Comparison of ENCODE assay signal across 1 cellular context in the genomic region with DNA sequence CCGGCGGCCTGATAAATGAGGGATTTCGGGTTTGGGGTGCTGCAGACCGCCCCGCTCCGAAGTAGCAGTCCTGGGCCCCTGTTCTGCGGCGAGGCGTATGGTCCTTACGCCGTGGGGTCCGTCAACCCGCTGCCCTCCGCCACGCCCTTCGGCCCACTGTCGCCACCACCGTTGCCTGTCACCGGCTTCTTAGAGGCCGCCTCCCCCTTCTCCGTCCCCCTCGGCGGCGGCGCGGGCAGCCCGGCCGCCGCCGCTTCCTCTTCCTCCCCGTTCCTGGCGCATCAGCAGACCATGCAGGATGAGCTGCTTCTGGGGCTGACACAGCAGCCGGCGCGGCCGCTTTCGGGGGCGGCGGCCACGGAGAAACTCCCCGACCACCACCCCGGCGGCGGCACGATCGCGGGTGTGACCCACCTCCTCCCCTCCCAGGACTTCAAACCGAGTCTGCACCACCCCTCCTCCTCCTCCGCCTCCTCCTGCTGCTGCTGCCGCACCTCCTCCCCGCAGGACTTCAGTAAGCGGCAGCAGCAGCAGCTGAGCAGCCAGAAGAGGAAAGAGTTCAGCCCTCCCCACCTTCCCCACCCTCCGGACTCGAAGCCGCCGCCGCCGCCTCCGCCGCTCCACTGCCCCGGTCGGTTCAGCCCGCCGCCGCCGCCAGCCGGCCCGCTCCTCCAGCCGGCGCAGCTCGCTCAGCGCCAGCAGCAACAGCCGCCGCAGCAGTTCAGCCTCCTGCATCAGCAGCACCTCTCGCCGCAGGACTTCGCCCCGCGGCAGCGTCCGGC.
TF ChIP-seq lines count a peak whose summit lies in the region.

No MANE protein-coding gene starts in this region.

TF ChIP-seq in GM12878, 131 proteins besides CTCF, POLR2A, EP300 and RAD21 (continued from another document):
- TF ChIP-seq, protein P1, sequence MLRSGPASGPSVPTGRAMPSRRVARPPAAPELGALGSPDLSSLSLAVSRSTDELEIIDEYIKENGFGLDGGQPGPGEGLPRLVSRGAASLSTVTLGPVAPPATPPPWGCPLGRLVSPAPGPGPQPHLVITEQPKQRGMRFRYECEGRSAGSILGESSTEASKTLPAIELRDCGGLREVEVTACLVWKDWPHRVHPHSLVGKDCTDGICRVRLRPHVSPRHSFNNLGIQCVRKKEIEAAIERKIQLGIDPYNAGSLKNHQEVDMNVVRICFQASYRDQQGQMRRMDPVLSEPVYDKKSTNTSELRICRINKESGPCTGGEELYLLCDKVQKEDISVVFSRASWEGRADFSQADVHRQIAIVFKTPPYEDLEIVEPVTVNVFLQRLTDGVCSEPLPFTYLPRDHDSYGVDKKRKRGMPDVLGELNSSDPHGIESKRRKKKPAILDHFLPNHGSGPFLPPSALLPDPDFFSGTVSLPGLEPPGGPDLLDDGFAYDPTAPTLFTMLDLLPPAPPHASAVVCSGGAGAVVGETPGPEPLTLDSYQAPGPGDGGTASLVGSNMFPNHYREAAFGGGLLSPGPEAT (IDR thresholded peaks at IDR 0.05; ENCODE audit: low read depth): peak; percentile 45; the same call in 1 of the 2 replicates
- TF ChIP-seq SUZ12 (IDR thresholded peaks at IDR 0.05; ENCODE audit: unreplicated experiment) (no peak), LARP7 (IDR thresholded peaks at IDR 0.05) (peak; percentile 44; the same call in 1 of the 2 replicates), HDGF (IDR thresholded peaks at IDR 0.05) (no peak), CHD2 (IDR thresholded peaks at IDR 0.05; ENCODE audit: borderline replicate concordance, low read depth, low read length) (peak; percentile 66), NFXL1 (IDR thresholded peaks at IDR 0.05; ENCODE audit: borderline replicate concordance) (no peak), MYC (IDR thresholded peaks at IDR 0.05; ENCODE audit: insufficient read depth, insufficient read length, insufficient replicate concordance, low read length, severe bottlenecking) (no peak), SMAD1 (IDR thresholded peaks at IDR 0.05; ENCODE audit: low read depth, partially characterized antibody) (peak; percentile 59), FOS (IDR thresholded peaks at IDR 0.05; ENCODE audit: borderline replicate concordance, extremely low read depth, insufficient read length) (no peak), EGR1 (IDR thresholded peaks at IDR 0.05; ENCODE audit: borderline replicate concordance in 1 of 2, low read depth in 2 of 2, low read length in 2 of 2) (peak in 1 of 2 experiments; percentile 30; a peak in 1 of 3 replicates), CBX3 (IDR thresholded peaks at IDR 0.05; ENCODE audit: borderline replicate concordance, low read depth) (no peak), NBN (IDR thresholded peaks at IDR 0.05) (peak; percentile 83), MXI1 (IDR thresholded peaks at IDR 0.05; ENCODE audit: low read depth, low read length) (0 out of 2 replicates have a peak, but pooled peaks have one; percentile 4), ZNF622 (IDR thresholded peaks at IDR 0.05) (no peak), MTA3 (IDR thresholded peaks at IDR 0.05; ENCODE audit: borderline replicate concordance, low read length) (no peak), IKZF1 (conservative IDR thresholded peaks at IDR 0.05) (0 out of 2 replicates have a peak, but pooled peaks have one; percentile 46), ZNF207 (IDR thresholded peaks at IDR 0.05; ENCODE audit: borderline replicate concordance) (0 out of 2 replicates have a peak, but pooled peaks have one; percentile 22), POLR2AphosphoS5 (IDR thresholded peaks at IDR 0.05; ENCODE audit: low read length) (peak; percentile 61), CBFB (IDR thresholded peaks at IDR 0.05; ENCODE audit: low read depth) (peak; percentile 5; the same call in 1 of the 2 replicates), EZH2 (IDR thresholded peaks at IDR 0.05; ENCODE audit: borderline replicate concordance, control insufficient read depth, low read depth, low read length) (no peak), TAF1 (IDR thresholded peaks at IDR 0.05; ENCODE audit: borderline replicate concordance, low read depth, low read length) (0 out of 2 replicates have a peak, but pooled peaks have one; percentile 25), POLR2AphosphoS2 (IDR thresholded peaks at IDR 0.05; ENCODE audit: low read depth, low read length) (peak; percentile 15; the same call in 1 of the 2 replicates), RBBP5 (conservative IDR thresholded peaks at IDR 0.05) (no peak), SMAD5 (IDR thresholded peaks at IDR 0.05; ENCODE audit: low read depth) (no peak), DPF2 (IDR thresholded peaks at IDR 0.05) (peak; percentile 45; the same call in 1 of the 2 replicates), RUNX3 (IDR thresholded peaks at IDR 0.05; ENCODE audit: low read length) (peak; percentile 2; the same call in 1 of the 2 replicates), SPI1 (IDR thresholded peaks at IDR 0.05; ENCODE audit: borderline replicate concordance, insufficient read depth, low read depth, low read length) (peak; percentile 59; the same call in 1 of the 2 replicates)
- TF ChIP-seq, protein P2, sequence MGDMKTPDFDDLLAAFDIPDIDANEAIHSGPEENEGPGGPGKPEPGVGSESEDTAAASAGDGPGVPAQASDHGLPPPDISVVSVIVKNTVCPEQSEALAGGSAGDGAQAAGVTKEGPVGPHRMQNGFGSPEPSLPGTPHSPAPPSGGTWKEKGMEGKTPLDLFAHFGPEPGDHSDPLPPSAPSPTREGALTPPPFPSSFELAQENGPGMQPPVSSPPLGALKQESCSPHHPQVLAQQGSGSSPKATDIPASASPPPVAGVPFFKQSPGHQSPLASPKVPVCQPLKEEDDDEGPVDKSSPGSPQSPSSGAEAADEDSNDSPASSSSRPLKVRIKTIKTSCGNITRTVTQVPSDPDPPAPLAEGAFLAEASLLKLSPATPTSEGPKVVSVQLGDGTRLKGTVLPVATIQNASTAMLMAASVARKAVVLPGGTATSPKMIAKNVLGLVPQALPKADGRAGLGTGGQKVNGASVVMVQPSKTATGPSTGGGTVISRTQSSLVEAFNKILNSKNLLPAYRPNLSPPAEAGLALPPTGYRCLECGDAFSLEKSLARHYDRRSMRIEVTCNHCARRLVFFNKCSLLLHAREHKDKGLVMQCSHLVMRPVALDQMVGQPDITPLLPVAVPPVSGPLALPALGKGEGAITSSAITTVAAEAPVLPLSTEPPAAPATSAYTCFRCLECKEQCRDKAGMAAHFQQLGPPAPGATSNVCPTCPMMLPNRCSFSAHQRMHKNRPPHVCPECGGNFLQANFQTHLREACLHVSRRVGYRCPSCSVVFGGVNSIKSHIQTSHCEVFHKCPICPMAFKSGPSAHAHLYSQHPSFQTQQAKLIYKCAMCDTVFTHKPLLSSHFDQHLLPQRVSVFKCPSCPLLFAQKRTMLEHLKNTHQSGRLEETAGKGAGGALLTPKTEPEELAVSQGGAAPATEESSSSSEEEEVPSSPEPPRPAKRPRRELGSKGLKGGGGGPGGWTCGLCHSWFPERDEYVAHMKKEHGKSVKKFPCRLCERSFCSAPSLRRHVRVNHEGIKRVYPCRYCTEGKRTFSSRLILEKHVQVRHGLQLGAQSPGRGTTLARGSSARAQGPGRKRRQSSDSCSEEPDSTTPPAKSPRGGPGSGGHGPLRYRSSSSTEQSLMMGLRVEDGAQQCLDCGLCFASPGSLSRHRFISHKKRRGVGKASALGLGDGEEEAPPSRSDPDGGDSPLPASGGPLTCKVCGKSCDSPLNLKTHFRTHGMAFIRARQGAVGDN (IDR thresholded peaks at IDR 0.05): 0 out of 2 replicates have a peak, but pooled peaks have one; percentile 6
- TF ChIP-seq, protein P3, sequence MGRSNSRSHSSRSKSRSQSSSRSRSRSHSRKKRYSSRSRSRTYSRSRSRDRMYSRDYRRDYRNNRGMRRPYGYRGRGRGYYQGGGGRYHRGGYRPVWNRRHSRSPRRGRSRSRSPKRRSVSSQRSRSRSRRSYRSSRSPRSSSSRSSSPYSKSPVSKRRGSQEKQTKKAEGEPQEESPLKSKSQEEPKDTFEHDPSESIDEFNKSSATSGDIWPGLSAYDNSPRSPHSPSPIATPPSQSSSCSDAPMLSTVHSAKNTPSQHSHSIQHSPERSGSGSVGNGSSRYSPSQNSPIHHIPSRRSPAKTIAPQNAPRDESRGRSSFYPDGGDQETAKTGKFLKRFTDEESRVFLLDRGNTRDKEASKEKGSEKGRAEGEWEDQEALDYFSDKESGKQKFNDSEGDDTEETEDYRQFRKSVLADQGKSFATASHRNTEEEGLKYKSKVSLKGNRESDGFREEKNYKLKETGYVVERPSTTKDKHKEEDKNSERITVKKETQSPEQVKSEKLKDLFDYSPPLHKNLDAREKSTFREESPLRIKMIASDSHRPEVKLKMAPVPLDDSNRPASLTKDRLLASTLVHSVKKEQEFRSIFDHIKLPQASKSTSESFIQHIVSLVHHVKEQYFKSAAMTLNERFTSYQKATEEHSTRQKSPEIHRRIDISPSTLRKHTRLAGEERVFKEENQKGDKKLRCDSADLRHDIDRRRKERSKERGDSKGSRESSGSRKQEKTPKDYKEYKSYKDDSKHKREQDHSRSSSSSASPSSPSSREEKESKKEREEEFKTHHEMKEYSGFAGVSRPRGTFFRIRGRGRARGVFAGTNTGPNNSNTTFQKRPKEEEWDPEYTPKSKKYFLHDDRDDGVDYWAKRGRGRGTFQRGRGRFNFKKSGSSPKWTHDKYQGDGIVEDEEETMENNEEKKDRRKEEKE (IDR thresholded peaks at IDR 0.05): no peak
- TF ChIP-seq, protein P4, sequence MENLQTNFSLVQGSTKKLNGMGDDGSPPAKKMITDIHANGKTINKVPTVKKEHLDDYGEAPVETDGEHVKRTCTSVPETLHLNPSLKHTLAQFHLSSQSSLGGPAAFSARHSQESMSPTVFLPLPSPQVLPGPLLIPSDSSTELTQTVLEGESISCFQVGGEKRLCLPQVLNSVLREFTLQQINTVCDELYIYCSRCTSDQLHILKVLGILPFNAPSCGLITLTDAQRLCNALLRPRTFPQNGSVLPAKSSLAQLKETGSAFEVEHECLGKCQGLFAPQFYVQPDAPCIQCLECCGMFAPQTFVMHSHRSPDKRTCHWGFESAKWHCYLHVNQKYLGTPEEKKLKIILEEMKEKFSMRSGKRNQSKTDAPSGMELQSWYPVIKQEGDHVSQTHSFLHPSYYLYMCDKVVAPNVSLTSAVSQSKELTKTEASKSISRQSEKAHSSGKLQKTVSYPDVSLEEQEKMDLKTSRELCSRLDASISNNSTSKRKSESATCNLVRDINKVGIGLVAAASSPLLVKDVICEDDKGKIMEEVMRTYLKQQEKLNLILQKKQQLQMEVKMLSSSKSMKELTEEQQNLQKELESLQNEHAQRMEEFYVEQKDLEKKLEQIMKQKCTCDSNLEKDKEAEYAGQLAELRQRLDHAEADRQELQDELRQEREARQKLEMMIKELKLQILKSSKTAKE (IDR thresholded peaks at IDR 0.05; ENCODE audit: low read depth, poor library complexity, severe bottlenecking): no peak
- TF ChIP-seq, protein P5, sequence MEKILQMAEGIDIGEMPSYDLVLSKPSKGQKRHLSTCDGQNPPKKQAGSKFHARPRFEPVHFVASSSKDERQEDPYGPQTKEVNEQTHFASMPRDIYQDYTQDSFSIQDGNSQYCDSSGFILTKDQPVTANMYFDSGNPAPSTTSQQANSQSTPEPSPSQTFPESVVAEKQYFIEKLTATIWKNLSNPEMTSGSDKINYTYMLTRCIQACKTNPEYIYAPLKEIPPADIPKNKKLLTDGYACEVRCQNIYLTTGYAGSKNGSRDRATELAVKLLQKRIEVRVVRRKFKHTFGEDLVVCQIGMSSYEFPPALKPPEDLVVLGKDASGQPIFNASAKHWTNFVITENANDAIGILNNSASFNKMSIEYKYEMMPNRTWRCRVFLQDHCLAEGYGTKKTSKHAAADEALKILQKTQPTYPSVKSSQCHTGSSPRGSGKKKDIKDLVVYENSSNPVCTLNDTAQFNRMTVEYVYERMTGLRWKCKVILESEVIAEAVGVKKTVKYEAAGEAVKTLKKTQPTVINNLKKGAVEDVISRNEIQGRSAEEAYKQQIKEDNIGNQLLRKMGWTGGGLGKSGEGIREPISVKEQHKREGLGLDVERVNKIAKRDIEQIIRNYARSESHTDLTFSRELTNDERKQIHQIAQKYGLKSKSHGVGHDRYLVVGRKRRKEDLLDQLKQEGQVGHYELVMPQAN (conservative IDR thresholded peaks at IDR 0.05): 0 out of 2 replicates have a peak, but pooled peaks have one; percentile 51
- TF ChIP-seq, protein P6, sequence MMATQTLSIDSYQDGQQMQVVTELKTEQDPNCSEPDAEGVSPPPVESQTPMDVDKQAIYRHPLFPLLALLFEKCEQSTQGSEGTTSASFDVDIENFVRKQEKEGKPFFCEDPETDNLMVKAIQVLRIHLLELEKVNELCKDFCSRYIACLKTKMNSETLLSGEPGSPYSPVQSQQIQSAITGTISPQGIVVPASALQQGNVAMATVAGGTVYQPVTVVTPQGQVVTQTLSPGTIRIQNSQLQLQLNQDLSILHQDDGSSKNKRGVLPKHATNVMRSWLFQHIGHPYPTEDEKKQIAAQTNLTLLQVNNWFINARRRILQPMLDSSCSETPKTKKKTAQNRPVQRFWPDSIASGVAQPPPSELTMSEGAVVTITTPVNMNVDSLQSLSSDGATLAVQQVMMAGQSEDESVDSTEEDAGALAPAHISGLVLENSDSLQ (IDR thresholded peaks at IDR 0.05): peak; percentile 60; the same call in 1 of the 2 replicates
- TF ChIP-seq, protein P7, sequence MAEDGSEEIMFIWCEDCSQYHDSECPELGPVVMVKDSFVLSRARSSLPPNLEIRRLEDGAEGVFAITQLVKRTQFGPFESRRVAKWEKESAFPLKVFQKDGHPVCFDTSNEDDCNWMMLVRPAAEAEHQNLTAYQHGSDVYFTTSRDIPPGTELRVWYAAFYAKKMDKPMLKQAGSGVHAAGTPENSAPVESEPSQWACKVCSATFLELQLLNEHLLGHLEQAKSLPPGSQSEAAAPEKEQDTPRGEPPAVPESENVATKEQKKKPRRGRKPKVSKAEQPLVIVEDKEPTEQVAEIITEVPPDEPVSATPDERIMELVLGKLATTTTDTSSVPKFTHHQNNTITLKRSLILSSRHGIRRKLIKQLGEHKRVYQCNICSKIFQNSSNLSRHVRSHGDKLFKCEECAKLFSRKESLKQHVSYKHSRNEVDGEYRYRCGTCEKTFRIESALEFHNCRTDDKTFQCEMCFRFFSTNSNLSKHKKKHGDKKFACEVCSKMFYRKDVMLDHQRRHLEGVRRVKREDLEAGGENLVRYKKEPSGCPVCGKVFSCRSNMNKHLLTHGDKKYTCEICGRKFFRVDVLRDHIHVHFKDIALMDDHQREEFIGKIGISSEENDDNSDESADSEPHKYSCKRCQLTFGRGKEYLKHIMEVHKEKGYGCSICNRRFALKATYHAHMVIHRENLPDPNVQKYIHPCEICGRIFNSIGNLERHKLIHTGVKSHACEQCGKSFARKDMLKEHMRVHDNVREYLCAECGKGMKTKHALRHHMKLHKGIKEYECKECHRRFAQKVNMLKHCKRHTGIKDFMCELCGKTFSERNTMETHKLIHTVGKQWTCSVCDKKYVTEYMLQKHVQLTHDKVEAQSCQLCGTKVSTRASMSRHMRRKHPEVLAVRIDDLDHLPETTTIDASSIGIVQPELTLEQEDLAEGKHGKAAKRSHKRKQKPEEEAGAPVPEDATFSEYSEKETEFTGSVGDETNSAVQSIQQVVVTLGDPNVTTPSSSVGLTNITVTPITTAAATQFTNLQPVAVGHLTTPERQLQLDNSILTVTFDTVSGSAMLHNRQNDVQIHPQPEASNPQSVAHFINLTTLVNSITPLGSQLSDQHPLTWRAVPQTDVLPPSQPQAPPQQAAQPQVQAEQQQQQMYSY (CRISPR knock-in tag; IDR thresholded peaks at IDR 0.05): no peak
TF ChIP-seq in GM12878: peak in this region for 22.
